1 cellular context compared by ENCODE assay signal in genomic region chr16:9258423-9259051, GRCh38.
TF ChIP-seq lines count a peak whose summit lies in the region.

No MANE protein-coding gene starts in this region.

TF ChIP-seq in HepG2, 621 proteins besides CTCF, POLR2A, EP300 and RAD21 (continued from another document and continues in another):
- TF ChIP-seq KIAA2018 (CRISPR knock-in tag; IDR thresholded peaks at IDR 0.05; ENCODE audit: borderline replicate concordance): no peak
- no peak for TF ChIP-seq MYNN (CRISPR knock-in tag; IDR thresholded peaks at IDR 0.05; ENCODE audit: low read depth)
- TF ChIP-seq SP1 (IDR thresholded peaks at IDR 0.05): no peak
- no peak for TF ChIP-seq SP1 (CRISPR knock-in tag; IDR thresholded peaks at IDR 0.05)
- no peak for TF ChIP-seq GPBP1L1 (CRISPR knock-in tag; IDR thresholded peaks at IDR 0.05)
- TF ChIP-seq MIER2 (CRISPR knock-in tag; IDR thresholded peaks at IDR 0.05): no peak
- no peak for TF ChIP-seq ZNF792 (CRISPR knock-in tag; IDR thresholded peaks at IDR 0.05)
- TF ChIP-seq ETV5 (CRISPR knock-in tag; IDR thresholded peaks at IDR 0.05; ENCODE audit: borderline replicate concordance): 0 out of 2 replicates have a peak, but pooled peaks have one; percentile 9
- no peak for TF ChIP-seq SKI (IDR thresholded peaks at IDR 0.05; ENCODE audit: partially characterized antibody)
- TF ChIP-seq THAP11 (CRISPR knock-in tag; IDR thresholded peaks at IDR 0.05): no peak
- TF ChIP-seq SALL1 (CRISPR knock-in tag; IDR thresholded peaks at IDR 0.05): peak; percentile 38; the same call in 1 of the 2 replicates
- TF ChIP-seq ZBTB25 (CRISPR knock-in tag; IDR thresholded peaks at IDR 0.05): no peak
- no peak for TF ChIP-seq ZNF770 (CRISPR knock-in tag; IDR thresholded peaks at IDR 0.05)
- TF ChIP-seq THRA (CRISPR knock-in tag; IDR thresholded peaks at IDR 0.05; ENCODE audit: borderline replicate concordance): 0 out of 2 replicates have a peak, but pooled peaks have one; percentile 26
- no peak for TF ChIP-seq DR1 (CRISPR knock-in tag; IDR thresholded peaks at IDR 0.05)
- TF ChIP-seq ZFP82 (CRISPR knock-in tag; IDR thresholded peaks at IDR 0.05; ENCODE audit: borderline replicate concordance): no peak
- no peak for TF ChIP-seq SYNCRIP (IDR thresholded peaks at IDR 0.05; ENCODE audit: insufficient read depth, low read depth, low read length)
- TF ChIP-seq FOXP4 (CRISPR knock-in tag; IDR thresholded peaks at IDR 0.05): 0 out of 2 replicates have a peak, but pooled peaks have one; percentile 14
- no peak for TF ChIP-seq AFF4 (CRISPR knock-in tag; IDR thresholded peaks at IDR 0.05)
- no peak for TF ChIP-seq ZNF607 (CRISPR knock-in tag; IDR thresholded peaks at IDR 0.05; ENCODE audit: borderline replicate concordance)
- no peak for TF ChIP-seq ZNF644 (CRISPR knock-in tag; IDR thresholded peaks at IDR 0.05; ENCODE audit: low read depth)
- no peak for TF ChIP-seq ARID3A (IDR thresholded peaks at IDR 0.05; ENCODE audit: low read depth, low read length)
- no peak for TF ChIP-seq REST (IDR thresholded peaks at IDR 0.05; ENCODE audit: borderline replicate concordance in 1 of 2, low read depth in 1 of 2, low read length in 2 of 2)
